8 cellular contexts compared by ENCODE assay signal in genomic region chr12:56645717-56646446, GRCh38. TPM values are rescaled to one million over a fixed set of nuclear protein-coding genes. Genes with fewer than 3 reads are reported as not detected.
DNase-seq lines count a peak whose midpoint lies in the region; ATAC-seq, FAIRE-seq and TF ChIP-seq lines count a peak whose summit lies in the region.

TSS of gene ATP5F1B (minus strand) at chr12:56645984. CDS start at chr12:56645963, 21 bp downstream.

- H3K27ac ChIP-seq in KOPT-K1 (ENCODE audit: low read depth, low read length, poor library complexity, severe bottlenecking): peak within 1 kb of the TSS; percentile 93
- peak within 1 kb of the TSS; percentile 85 to 96 (median 90) for H3K27ac ChIP-seq in esophagus muscularis mucosa (replicated peaks in 1 of 4)
- peak within 1 kb of the TSS; percentile 100 for H3K27ac ChIP-seq in muscle layer of duodenum (ENCODE audit: low read length)

- peak within 1 kb of the TSS; percentile 88 to 97 for H3K4me3 Mint-ChIP-seq in activated T-cell treated with anti-CD3 and anti-CD28 coated beads, Interleukin-2, amount 50 U/mL, for 72 hours

- H3K4me3 ChIP-seq in esophagus muscularis mucosa (peak within 1 kb of the TSS; percentile 61 to 98 (median 76)), muscle layer of duodenum (ENCODE audit: low read depth in 1 of 2, low read length in 2 of 2) (peak within 1 kb of the TSS; percentile 95 to 100)

- no peaks in the 10 kb centered on the region for H3K9me3 Mint-ChIP-seq in activated T-cell treated with anti-CD3 and anti-CD28 coated beads, Interleukin-2, amount 50 U/mL, for 72 hours

- no peak for TF ChIP-seq EP300 in esophagus muscularis mucosa (IDR thresholded peaks at IDR 0.05)

- H3K27me3 ChIP-seq in esophagus muscularis mucosa: no peaks in the 10 kb centered on the region
- H3K27me3 ChIP-seq in muscle layer of duodenum (ENCODE audit: low read depth, low read length): no peaks in the 10 kb centered on the region

- peak in 1 of 3 experiments; percentile 39 for TF ChIP-seq CTCF in esophagus muscularis mucosa (IDR thresholded peaks at IDR 0.05)

- WGBS in esophagus muscularis mucosa: under 1% methylated on average over 28 of the region's 39 CpGs

- H3K36me3 ChIP-seq in KOPT-K1 (ENCODE audit: insufficient read depth, low read length) (peaks cover 45% of the 10 kb centered on the region), esophagus muscularis mucosa (peaks cover 27 to 41% (median 35%) of the 10 kb centered on the region in 4 donors), muscle layer of duodenum (ENCODE audit: control insufficient read depth in 1 of 2, insufficient read depth in 2 of 2, low read length in 2 of 2) (peaks cover 22 to 24% of the 10 kb centered on the region in 2 donors)

- H3K4me1 ChIP-seq in esophagus muscularis mucosa (peaks cover 30 to 52% (median 47%) of the 10 kb centered on the region in 4 donors), muscle layer of duodenum (ENCODE audit: control insufficient read depth in 1 of 2, insufficient read depth in 2 of 2, low read length in 2 of 2) (peaks cover 5 to 25% of the 10 kb centered on the region in 2 donors)

- H3K27ac Mint-ChIP-seq in activated T-cell treated with anti-CD3 and anti-CD28 coated beads, Interleukin-2, amount 50 U/mL, for 72 hours: peak within 1 kb of the TSS; percentile 88

- H3K4me1 Mint-ChIP-seq in activated T-cell treated with anti-CD3 and anti-CD28 coated beads, Interleukin-2, amount 50 U/mL, for 72 hours (ENCODE audit: low read depth): peaks cover 44% of the 10 kb centered on the region

- H3K36me3 Mint-ChIP-seq in activated T-cell treated with anti-CD3 and anti-CD28 coated beads, Interleukin-2, amount 50 U/mL, for 72 hours (ENCODE audit: insufficient read depth in 2 of 2): peaks cover 21 to 30% of the 10 kb centered on the region in 2 donors

- FAIRE-seq in RCC 7860 (lab: Jason Lieb, UNC): peak; percentile 93

- intact Hi-C loops in esophagus muscularis mucosa (cut with DNase I): loop anchor here (2.0 to 5.0 kb wide), 2 partner anchors 41 to 81 kb away; partner anchors contain the start of gene PTGES3

- no peaks in the 10 kb centered on the region for H3K27me3 Mint-ChIP-seq in activated T-cell treated with anti-CD3 and anti-CD28 coated beads, Interleukin-2, amount 50 U/mL, for 72 hours (ENCODE audit: low read depth)

- DNase-seq in DMS79 (lab: John Stamatoyannopoulos, UW) (peak; percentile 96), RCC 7860 (ENCODE audit: low spot score) (peak; percentile 100), esophagus muscularis mucosa (ENCODE audit: extremely low spot score) (peak; percentile 98)
- DNase-seq in activated T-cell treated with anti-CD3 and anti-CD28 coated beads, Interleukin-2, amount 50 U/mL, for 72 hours: peak; percentile 91 to 96
- peak; percentile 88 to 91 for DNase-seq in stimulated activated CD8-positive, alpha-beta memory T cell treated with anti-CD3 and anti-CD28 coated beads, Interleukin-7, amount 100 ng/mL, for 4 hours (ENCODE audit: low read depth in 2 of 2)

- ATAC-seq in GM21786 (IDR thresholded peaks at IDR 0.05; ENCODE audit: unreplicated experiment): peak; percentile 99
- ATAC-seq in activated T-cell treated with anti-CD3 and anti-CD28 coated beads, Interleukin-2, amount 50 U/mL, for 72 hours (replicated peaks in 1 of 2): peak; percentile 98 to 99

- no peaks in the 10 kb centered on the region for H3K9me3 ChIP-seq in KOPT-K1 (ENCODE audit: insufficient read depth, low read length, poor library complexity, severe bottlenecking)
- no peaks in the 10 kb centered on the region for H3K9me3 ChIP-seq in esophagus muscularis mucosa
- H3K9me3 ChIP-seq in muscle layer of duodenum (ENCODE audit: control insufficient read depth in 1 of 2, low read length in 2 of 2): no peaks in the 10 kb centered on the region

- TF ChIP-seq POLR2A in esophagus muscularis mucosa (IDR thresholded peaks at IDR 0.05; ENCODE audit: low read depth): peak; percentile 96

RNA-seq across cellular contexts. Expression of gene ATP5F1B, which starts in this region (rescaled TPM):
- 100 to 1,000 TPM; 661 to 679 TPM for total RNA-seq in activated T-cell treated with anti-CD3 and anti-CD28 coated beads, Interleukin-2, amount 50 U/mL, for 72 hours
- 100 to 1,000 TPM; 383 to 465 (median 424) TPM for total RNA-seq in esophagus muscularis mucosa

Comparison
In these comparisons a context has a peak if more than half of its experiments do, and no peak if none do; other contexts are left out.
1. Peak in every context shown above with its lines: DNase-seq, ATAC-seq, H3K4me3 ChIP-seq and H3K27ac ChIP-seq.